In the genomic region with DNA sequence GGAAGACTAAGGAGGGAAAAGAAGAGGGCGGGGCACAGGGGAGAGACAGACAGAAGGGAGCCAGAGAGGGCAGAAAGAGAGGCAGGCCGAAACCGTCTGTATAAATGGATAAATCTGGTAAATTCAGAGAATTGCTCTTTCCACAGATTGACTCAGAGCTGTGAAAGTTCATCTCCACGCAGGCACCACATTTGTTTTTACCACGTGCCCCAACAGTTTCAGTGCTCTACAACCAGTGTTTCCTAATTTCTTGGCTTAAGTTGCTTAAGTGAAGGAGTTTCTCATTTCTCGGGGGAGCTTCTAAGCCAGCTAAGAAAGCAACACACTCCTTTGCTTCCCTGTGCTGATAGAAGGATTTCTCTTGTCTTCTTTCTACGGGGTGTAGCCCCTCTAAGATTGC, we compare ENCODE assay signal across 14 cellular contexts.
DNase-seq lines count a peak whose midpoint lies in the region; TF ChIP-seq lines count a peak whose summit lies in the region.
"Had no signal": no experiment of that assay in that cellular context is flagged by ENCODE, and none has a peak within 500 bp of the region (broad histone marks: within the 10 kb centered on the region; RNA-seq: fewer than 3 reads in every experiment).

No MANE protein-coding gene starts in this region.

- H3K4me2 ChIP-seq in OCI-LY7 (ENCODE audit: low read length), result no peak overlapping the region

- TF ChIP-seq CTCF in AG10803 (conservative IDR thresholded peaks at IDR 0.05; ENCODE audit: low read length) (no peak), fibroblast of mammary gland (conservative IDR thresholded peaks at IDR 0.05; ENCODE audit: control insufficient read depth, insufficient read depth, low read depth, low read length) (no peak), neural crest cell (conservative IDR thresholded peaks at IDR 0.05) (no peak), OCI-LY7 (conservative IDR thresholded peaks at IDR 0.05; ENCODE audit: low read length) (no peak), GM13976 (IDR thresholded peaks at IDR 0.05; ENCODE audit: borderline replicate concordance, control extremely low read depth, extremely low read depth, insufficient read depth, missing control alignments) (no peak)

- H3K9me3 Mint-ChIP-seq in neural crest cell, result no peaks in the 10 kb centered on the region
- H3K9me3 Mint-ChIP-seq: natural killer cell treated with Interleukin-12 subunit alpha and Interleukin-12 subunit beta and Interleukin-15 and Interleukin-18, amount 100 ng/mL, for 72 hours had no signal

- H3K4me1 ChIP-seq in OCI-LY7 (ENCODE audit: insufficient read depth, low read length, poor library complexity, severe bottlenecking), result no peaks in the 10 kb centered on the region

- H3K9me3 ChIP-seq in OCI-LY7 (ENCODE audit: low read length), result no peaks in the 10 kb centered on the region

- H2AFZ ChIP-seq in OCI-LY7 (ENCODE audit: low read length), result no peak overlapping the region

- in situ Hi-C loops in GM13976 (cut with MboI; ENCODE audit: low sequenced_read_pairs, unreplicated experiment), result no loop called here

- H3K4me3 ChIP-seq in AG10803 (ENCODE audit: low read length) (no peak overlapping the region), fibroblast of mammary gland (ENCODE audit: control insufficient read depth, low read depth, low read length) (no peak overlapping the region), OCI-LY7 (ENCODE audit: low read depth, low read length, poor library complexity, severe bottlenecking) (no peak overlapping the region)

- H3K4me3 Mint-ChIP-seq in neural crest cell, result no peak overlapping the region
- H3K4me3 Mint-ChIP-seq: natural killer cell treated with Interleukin-12 subunit alpha and Interleukin-12 subunit beta and Interleukin-15 and Interleukin-18, amount 100 ng/mL, for 72 hours had no signal

- H4K20me1 ChIP-seq in OCI-LY7 (ENCODE audit: insufficient read depth, low read length), result no peaks in the 10 kb centered on the region

- CTCF ChIA-PET in OCI-LY7 (lab: Charles Lee; ENCODE audit: unreplicated experiment), result no interaction called here

- no peaks in the 10 kb centered on the region for H3K36me3 ChIP-seq in OCI-LY7 (ENCODE audit: insufficient read depth, low read length)

- peaks cover 16% of the 10 kb centered on the region for H3K4me1 Mint-ChIP-seq in neural crest cell

- no peaks in the 10 kb centered on the region for H3K9me2 ChIP-seq in OCI-LY7 (ENCODE audit: insufficient read depth, low read length)

- no TSS peak for BruUV-seq in OCI-LY7 (replicated peaks; lab: Mats Ljungman, UMichigan)

- intact Hi-C loops in OCI-LY7 (cut with micrococcal nuclease; ENCODE audit: unreplicated experiment), result no loop called here

- no peak overlapping the region for H3K27ac ChIP-seq in OCI-LY7 (ENCODE audit: low read depth, low read length, poor library complexity, severe bottlenecking)

- POLR2A ChIA-PET in OCI-LY7 (lab: Charles Lee), result interaction anchor here (0.6 to 1.0 kb wide), 3 partner anchors 14 to 75 kb away, joined by 3 to 5 read pairs (median 3); no protein-coding TSS in a partner anchor

- H3K27ac Mint-ChIP-seq in neural crest cell (ENCODE audit: unreplicated experiment), result peak overlapping the region; percentile 63
- H3K27ac Mint-ChIP-seq: natural killer cell treated with Interleukin-12 subunit alpha and Interleukin-12 subunit beta and Interleukin-15 and Interleukin-18, amount 100 ng/mL, for 72 hours had no signal

- no peaks in the 10 kb centered on the region for H3K27me3 Mint-ChIP-seq in neural crest cell (ENCODE audit: low read depth)

- no peaks in the 10 kb centered on the region for H3K79me2 ChIP-seq in OCI-LY7 (ENCODE audit: insufficient read depth, low read depth, low read length)

- H3K36me3 Mint-ChIP-seq in neural crest cell (ENCODE audit: low read depth), result peaks cover 15% of the 10 kb centered on the region
- H3K36me3 Mint-ChIP-seq: natural killer cell treated with Interleukin-12 subunit alpha and Interleukin-12 subunit beta and Interleukin-15 and Interleukin-18, amount 100 ng/mL, for 72 hours had no signal

- DNase-seq in AG10803 (ENCODE audit: low read depth), result peak; percentile 78
- peak; percentile 67 for DNase-seq in NOMO-1 treated with DMSO at 0.1 percent for 48 hours (lab: John Stamatoyannopoulos, UW; ENCODE audit: unreplicated experiment)
- DNase-seq in fibroblast of mammary gland (ENCODE audit: low read depth), result peak; percentile 86
- no peak for DNase-seq in neural crest cell (ENCODE audit: low read depth, low spot score)
- DNase-seq in OCI-LY7 (ENCODE audit: low spot score), result no peak
- DNase-seq in GM13976 (ENCODE audit: low spot score), result no peak
- DNase-seq in NCI-H1694 treated with DMSO at 0.1 percent for 48 hours (lab: John Stamatoyannopoulos, UW), result no peak
- no peak for DNase-seq in stimulated activated CD4-positive, alpha-beta T cell treated with anti-CD3 and anti-CD28 coated beads, Interleukin-12 subunit alpha, Interleukin-12 subunit beta, amount 100 ng/mL, for 4 hours
- DNase-seq: activated CD4-positive, alpha-beta T cell treated with anti-CD3 and anti-CD28 coated beads, Interleukin-2, amount 50 U/mL, for 4 hours; activated naive CD4-positive, alpha-beta T cell treated with Interleukin-2 at 50 U/mL for 16 hours; HCEC 1CT; kidney glomerular epithelial cell; NCI-H1436 treated with DMSO at 0.1 percent for 48 hours had no signal

Comparison
In these comparisons a context has a peak if more than half of its experiments do, and no peak if none do; other contexts are left out.
1. DNase-seq: peak in AG10803 (single experiment), NOMO-1 treated with DMSO at 0.1 percent for 48 hours (single experiment) and fibroblast of mammary gland (single experiment); none in neural crest cell (single experiment), OCI-LY7 (single experiment), GM13976 (single experiment), NCI-H1694 treated with DMSO at 0.1 percent for 48 hours (single experiment) and stimulated activated CD4-positive, alpha-beta T cell treated with anti-CD3 and anti-CD28 coated beads, Interleukin-12 subunit alpha, Interleukin-12 subunit beta, amount 100 ng/mL, for 4 hours (single experiment).